ENCODE assay signal across 1 cellular context in the genomic region with DNA sequence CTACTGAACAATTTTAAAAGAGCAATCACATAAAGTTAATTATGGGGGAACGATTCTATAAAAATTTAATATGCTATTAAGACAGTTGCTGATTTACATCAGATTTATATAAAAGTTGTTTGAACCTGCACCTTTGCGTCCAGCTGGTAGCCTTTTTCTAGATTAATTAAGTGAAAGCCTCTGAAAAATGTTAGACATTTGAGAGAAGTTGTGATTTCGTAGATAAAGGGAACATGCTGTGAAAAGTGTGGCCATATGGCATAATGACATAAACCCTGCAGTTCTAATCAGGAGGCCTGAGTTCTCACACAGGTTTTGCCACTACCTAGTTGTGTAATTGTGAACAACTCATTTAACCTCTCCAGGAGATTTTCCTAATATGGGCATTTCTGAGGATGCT.
A peak's percentile ranks its signal among the peaks of the same experiment; 100 is the strongest.
TF ChIP-seq lines count a peak whose summit lies in the region.

No MANE protein-coding gene starts in this region.

TF ChIP-seq in HEK293, 187 proteins besides CTCF, POLR2A, EP300 and RAD21 (continued from another document):
- TF ChIP-seq, protein P1, sequence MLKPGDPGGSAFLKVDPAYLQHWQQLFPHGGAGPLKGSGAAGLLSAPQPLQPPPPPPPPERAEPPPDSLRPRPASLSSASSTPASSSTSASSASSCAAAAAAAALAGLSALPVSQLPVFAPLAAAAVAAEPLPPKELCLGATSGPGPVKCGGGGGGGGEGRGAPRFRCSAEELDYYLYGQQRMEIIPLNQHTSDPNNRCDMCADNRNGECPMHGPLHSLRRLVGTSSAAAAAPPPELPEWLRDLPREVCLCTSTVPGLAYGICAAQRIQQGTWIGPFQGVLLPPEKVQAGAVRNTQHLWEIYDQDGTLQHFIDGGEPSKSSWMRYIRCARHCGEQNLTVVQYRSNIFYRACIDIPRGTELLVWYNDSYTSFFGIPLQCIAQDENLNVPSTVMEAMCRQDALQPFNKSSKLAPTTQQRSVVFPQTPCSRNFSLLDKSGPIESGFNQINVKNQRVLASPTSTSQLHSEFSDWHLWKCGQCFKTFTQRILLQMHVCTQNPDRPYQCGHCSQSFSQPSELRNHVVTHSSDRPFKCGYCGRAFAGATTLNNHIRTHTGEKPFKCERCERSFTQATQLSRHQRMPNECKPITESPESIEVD (tag by site-specific recombination; IDR thresholded peaks at IDR 0.05) = peak; percentile 92
- TF ChIP-seq ZNF423 (tag by site-specific recombination; IDR thresholded peaks at IDR 0.05) (no peak), KLF8 (tag by site-specific recombination; IDR thresholded peaks at IDR 0.05) (no peak)
